2 cellular contexts compared by ENCODE assay signal in the genomic region with DNA sequence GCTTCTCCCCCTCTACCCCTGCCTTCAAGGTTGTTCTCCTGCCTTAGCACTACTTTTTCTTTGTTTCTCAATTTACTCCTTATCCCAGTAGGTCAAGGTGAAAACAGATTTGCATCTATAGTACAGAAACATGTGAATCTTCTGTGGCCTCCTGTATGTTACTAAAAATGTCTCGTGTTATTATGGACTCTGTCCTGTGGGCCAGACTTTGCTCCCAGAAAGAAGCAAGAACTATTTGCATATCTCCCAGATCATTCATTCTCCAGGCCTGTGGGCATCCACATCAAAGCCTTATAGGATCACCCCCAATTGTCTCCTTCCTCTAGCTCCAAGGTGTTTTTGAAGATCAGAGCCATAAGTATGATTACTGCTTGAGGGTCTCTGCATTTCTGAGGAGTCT.
TF ChIP-seq lines count a peak whose summit lies in the region.

No MANE protein-coding gene starts in this region.

TF ChIP-seq in liver, 16 proteins besides CTCF, POLR2A, EP300 and RAD21 (continued from another document):
- TF ChIP-seq, protein P1, sequence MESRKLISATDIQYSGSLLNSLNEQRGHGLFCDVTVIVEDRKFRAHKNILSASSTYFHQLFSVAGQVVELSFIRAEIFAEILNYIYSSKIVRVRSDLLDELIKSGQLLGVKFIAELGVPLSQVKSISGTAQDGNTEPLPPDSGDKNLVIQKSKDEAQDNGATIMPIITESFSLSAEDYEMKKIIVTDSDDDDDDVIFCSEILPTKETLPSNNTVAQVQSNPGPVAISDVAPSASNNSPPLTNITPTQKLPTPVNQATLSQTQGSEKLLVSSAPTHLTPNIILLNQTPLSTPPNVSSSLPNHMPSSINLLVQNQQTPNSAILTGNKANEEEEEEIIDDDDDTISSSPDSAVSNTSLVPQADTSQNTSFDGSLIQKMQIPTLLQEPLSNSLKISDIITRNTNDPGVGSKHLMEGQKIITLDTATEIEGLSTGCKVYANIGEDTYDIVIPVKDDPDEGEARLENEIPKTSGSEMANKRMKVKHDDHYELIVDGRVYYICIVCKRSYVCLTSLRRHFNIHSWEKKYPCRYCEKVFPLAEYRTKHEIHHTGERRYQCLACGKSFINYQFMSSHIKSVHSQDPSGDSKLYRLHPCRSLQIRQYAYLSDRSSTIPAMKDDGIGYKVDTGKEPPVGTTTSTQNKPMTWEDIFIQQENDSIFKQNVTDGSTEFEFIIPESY (IDR thresholded peaks at IDR 0.05), result no peak
- TF ChIP-seq JUND (IDR thresholded peaks at IDR 0.05) (no peak), RXRA (IDR thresholded peaks at IDR 0.05) (peak in 1 of 2 donors; percentile 28)

TF ChIP-seq in HepG2, 621 proteins besides CTCF, POLR2A, EP300 and RAD21 (continued from another document):
- TF ChIP-seq ZNF724P (CRISPR knock-in tag; IDR thresholded peaks at IDR 0.05; ENCODE audit: borderline replicate concordance) (no peak), IRF2 (CRISPR knock-in tag; IDR thresholded peaks at IDR 0.05) (no peak), HHEX (CRISPR knock-in tag; IDR thresholded peaks at IDR 0.05) (no peak), TARDBP (CRISPR knock-in tag; IDR thresholded peaks at IDR 0.05) (no peak), MAFG (CRISPR knock-in tag; IDR thresholded peaks at IDR 0.05) (no peak), ZFP82 (CRISPR knock-in tag; IDR thresholded peaks at IDR 0.05; ENCODE audit: borderline replicate concordance) (no peak), ZNF329 (CRISPR knock-in tag; IDR thresholded peaks at IDR 0.05; ENCODE audit: low read depth) (no peak)
- TF ChIP-seq, protein P2, sequence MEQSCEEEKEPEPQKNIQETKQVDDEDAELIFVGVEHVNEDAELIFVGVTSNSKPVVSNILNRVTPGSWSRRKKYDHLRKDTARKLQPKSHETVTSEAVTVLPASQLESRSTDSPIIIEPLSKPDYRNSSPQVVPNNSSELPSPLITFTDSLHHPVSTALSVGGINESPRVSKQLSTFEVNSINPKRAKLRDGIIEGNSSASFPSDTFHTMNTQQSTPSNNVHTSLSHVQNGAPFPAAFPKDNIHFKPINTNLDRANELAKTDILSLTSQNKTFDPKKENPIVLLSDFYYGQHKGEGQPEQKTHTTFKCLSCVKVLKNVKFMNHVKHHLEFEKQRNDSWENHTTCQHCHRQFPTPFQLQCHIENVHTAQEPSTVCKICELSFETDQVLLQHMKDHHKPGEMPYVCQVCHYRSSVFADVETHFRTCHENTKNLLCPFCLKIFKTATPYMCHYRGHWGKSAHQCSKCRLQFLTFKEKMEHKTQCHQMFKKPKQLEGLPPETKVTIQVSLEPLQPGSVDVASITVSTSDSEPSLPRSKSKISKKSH (CRISPR knock-in tag; IDR thresholded peaks at IDR 0.05; ENCODE audit: borderline replicate concordance), result no peak
- TF ChIP-seq, protein P3, sequence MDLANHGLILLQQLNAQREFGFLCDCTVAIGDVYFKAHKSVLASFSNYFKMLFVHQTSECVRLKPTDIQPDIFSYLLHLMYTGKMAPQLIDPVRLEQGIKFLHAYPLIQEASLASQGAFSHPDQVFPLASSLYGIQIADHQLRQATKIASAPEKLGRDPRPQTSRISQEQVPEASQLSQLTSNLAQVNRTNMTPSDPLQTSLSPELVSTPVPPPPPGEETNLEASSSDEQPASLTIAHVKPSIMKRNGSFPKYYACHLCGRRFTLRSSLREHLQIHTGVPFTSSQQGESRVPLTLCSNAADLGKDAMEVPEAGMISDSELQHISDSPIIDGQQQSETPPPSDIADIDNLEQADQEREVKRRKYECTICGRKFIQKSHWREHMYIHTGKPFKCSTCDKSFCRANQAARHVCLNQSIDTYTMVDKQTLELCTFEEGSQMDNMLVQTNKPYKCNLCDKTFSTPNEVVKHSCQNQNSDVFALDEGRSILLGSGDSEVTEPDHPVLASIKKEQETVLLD (CRISPR knock-in tag; IDR thresholded peaks at IDR 0.05; ENCODE audit: low read depth), result no peak
- TF ChIP-seq, protein P4, sequence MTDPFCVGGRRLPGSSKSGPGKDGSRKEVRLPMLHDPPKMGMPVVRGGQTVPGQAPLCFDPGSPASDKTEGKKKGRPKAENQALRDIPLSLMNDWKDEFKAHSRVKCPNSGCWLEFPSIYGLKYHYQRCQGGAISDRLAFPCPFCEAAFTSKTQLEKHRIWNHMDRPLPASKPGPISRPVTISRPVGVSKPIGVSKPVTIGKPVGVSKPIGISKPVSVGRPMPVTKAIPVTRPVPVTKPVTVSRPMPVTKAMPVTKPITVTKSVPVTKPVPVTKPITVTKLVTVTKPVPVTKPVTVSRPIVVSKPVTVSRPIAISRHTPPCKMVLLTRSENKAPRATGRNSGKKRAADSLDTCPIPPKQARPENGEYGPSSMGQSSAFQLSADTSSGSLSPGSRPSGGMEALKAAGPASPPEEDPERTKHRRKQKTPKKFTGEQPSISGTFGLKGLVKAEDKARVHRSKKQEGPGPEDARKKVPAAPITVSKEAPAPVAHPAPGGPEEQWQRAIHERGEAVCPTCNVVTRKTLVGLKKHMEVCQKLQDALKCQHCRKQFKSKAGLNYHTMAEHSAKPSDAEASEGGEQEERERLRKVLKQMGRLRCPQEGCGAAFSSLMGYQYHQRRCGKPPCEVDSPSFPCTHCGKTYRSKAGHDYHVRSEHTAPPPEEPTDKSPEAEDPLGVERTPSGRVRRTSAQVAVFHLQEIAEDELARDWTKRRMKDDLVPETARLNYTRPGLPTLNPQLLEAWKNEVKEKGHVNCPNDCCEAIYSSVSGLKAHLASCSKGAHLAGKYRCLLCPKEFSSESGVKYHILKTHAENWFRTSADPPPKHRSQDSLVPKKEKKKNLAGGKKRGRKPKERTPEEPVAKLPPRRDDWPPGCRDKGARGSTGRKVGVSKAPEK (CRISPR knock-in tag; IDR thresholded peaks at IDR 0.05; ENCODE audit: borderline replicate concordance), result no peak
- TF ChIP-seq, protein P5, sequence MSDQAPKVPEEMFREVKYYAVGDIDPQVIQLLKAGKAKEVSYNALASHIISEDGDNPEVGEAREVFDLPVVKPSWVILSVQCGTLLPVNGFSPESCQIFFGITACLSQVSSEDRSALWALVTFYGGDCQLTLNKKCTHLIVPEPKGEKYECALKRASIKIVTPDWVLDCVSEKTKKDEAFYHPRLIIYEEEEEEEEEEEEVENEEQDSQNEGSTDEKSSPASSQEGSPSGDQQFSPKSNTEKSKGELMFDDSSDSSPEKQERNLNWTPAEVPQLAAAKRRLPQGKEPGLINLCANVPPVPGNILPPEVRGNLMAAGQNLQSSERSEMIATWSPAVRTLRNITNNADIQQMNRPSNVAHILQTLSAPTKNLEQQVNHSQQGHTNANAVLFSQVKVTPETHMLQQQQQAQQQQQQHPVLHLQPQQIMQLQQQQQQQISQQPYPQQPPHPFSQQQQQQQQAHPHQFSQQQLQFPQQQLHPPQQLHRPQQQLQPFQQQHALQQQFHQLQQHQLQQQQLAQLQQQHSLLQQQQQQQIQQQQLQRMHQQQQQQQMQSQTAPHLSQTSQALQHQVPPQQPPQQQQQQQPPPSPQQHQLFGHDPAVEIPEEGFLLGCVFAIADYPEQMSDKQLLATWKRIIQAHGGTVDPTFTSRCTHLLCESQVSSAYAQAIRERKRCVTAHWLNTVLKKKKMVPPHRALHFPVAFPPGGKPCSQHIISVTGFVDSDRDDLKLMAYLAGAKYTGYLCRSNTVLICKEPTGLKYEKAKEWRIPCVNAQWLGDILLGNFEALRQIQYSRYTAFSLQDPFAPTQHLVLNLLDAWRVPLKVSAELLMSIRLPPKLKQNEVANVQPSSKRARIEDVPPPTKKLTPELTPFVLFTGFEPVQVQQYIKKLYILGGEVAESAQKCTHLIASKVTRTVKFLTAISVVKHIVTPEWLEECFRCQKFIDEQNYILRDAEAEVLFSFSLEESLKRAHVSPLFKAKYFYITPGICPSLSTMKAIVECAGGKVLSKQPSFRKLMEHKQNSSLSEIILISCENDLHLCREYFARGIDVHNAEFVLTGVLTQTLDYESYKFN (CRISPR knock-in tag; conservative IDR thresholded peaks at IDR 0.05), result no peak
TF ChIP-seq in HepG2: peak in this region for 0.
